In genomic region chr1:15761729-15762128, GRCh38 we compare ENCODE assay signal across 2 cellular contexts.
TF ChIP-seq lines count a peak whose summit lies in the region.

No MANE protein-coding gene starts in this region.

TF ChIP-seq in GM23338, 12 proteins besides CTCF, POLR2A, EP300 and RAD21 (continued from another document):
- TF ChIP-seq ZNF462 (CRISPR knock-in tag; IDR thresholded peaks at IDR 0.05), result no peak
- no peak for TF ChIP-seq JUNB (IDR thresholded peaks at IDR 0.05; ENCODE audit: unreplicated experiment)
- TF ChIP-seq REST (IDR thresholded peaks at IDR 0.05; ENCODE audit: unreplicated experiment), result no peak
- no peak for TF ChIP-seq ZNF114 (CRISPR knock-in tag; IDR thresholded peaks at IDR 0.05)
- no peak for TF ChIP-seq ZNF331 (CRISPR knock-in tag; IDR thresholded peaks at IDR 0.05; ENCODE audit: low read depth)
- TF ChIP-seq ETS1 (IDR thresholded peaks at IDR 0.05), result no peak
- no peak for TF ChIP-seq NANOG (IDR thresholded peaks at IDR 0.05; ENCODE audit: borderline replicate concordance)
TF ChIP-seq in GM23338: peak in this region for 0.

TF ChIP-seq in WTC11, 78 proteins besides CTCF, POLR2A, EP300 and RAD21 (continued from another document):
- TF ChIP-seq ZNF281 (CRISPR knock-in tag; IDR thresholded peaks at IDR 0.05), result no peak
